In genomic region chr17:50381260-50381815, GRCh38 we compare ENCODE assay signal across 21 cellular contexts. TPM values are rescaled to one million over a fixed set of nuclear protein-coding genes. Genes with fewer than 3 reads are reported as not detected.
"Had no signal": no experiment of that assay in that cellular context is flagged by ENCODE, and none has a peak within 500 bp of the region (broad histone marks: within the 10 kb centered on the region; RNA-seq: fewer than 3 reads in every experiment).

No MANE protein-coding gene starts in this region.

- H3K27me3 ChIP-seq: ascending aorta, esophagus squamous epithelium, neutrophil, tibial nerve had no signal

- H3K4me3 ChIP-seq: ascending aorta, esophagus squamous epithelium, tibial nerve had no signal

- ATAC-seq: activated CD8-positive, alpha-beta T cell treated with anti-CD3 and anti-CD28 coated beads for 36 hours; natural killer cell treated with Interleukin-12 subunit alpha and Interleukin-12 subunit beta and Interleukin-15 and Interleukin-18, amount 100 ng/mL, for 72 hours; stimulated activated naive CD8-positive, alpha-beta T cell treated with anti-CD3 and anti-CD28 coated beads, Interleukin-15, Interleukin-2, amounts not matched to agents 100 U/mL and 50 U/mL, for 24 hours had no signal

- H3K4me1 ChIP-seq: ascending aorta, esophagus squamous epithelium had no signal

- H3K9me3 ChIP-seq: ascending aorta, esophagus squamous epithelium, neutrophil, tibial nerve had no signal

- H3K9ac ChIP-seq: parathyroid adenoma had no signal

- H3K27ac Mint-ChIP-seq: activated CD4-positive, alpha-beta T cell treated with anti-CD3 and anti-CD28 coated beads, Interleukin-2, amount 10 ng/mL, durations not matched to agents 24 days and 14 days; activated CD8-positive, alpha-beta T cell treated with anti-CD3 and anti-CD28 coated beads for 36 hours; activated T-helper 2 cell treated with anti-CD3 and anti-CD28 coated beads, Interferon-gamma antibody, Interleukin-2, Interleukin-4, amounts not matched to agents 10 μg/mL and 5 μg/mL and 100 μg/mL, durations not matched to agents 14 hours and 24 hours and 36 hours; natural killer cell treated with Interleukin-12 subunit alpha and Interleukin-12 subunit beta and Interleukin-15 and Interleukin-18, amount 100 ng/mL, for 72 hours had no signal

- FAIRE-seq: urothelium cell line had no signal

- H3K27me3 Mint-ChIP-seq: activated CD4-positive, alpha-beta T cell treated with anti-CD3 and anti-CD28 coated beads, Interleukin-2, amount 10 ng/mL, durations not matched to agents 24 days and 14 days; activated CD8-positive, alpha-beta T cell treated with anti-CD3 and anti-CD28 coated beads for 36 hours; natural killer cell treated with Interleukin-12 subunit alpha and Interleukin-12 subunit beta and Interleukin-15 and Interleukin-18, amount 100 ng/mL, for 72 hours had no signal

- H3K4me3 Mint-ChIP-seq: activated CD4-positive, alpha-beta T cell treated with anti-CD3 and anti-CD28 coated beads, Interleukin-2, amount 10 ng/mL, durations not matched to agents 24 days and 14 days; activated CD8-positive, alpha-beta T cell treated with anti-CD3 and anti-CD28 coated beads for 36 hours; natural killer cell treated with Interleukin-12 subunit alpha and Interleukin-12 subunit beta and Interleukin-15 and Interleukin-18, amount 100 ng/mL, for 72 hours had no signal

- H3K79me2 ChIP-seq: parathyroid adenoma had no signal

- H2AFZ ChIP-seq: parathyroid adenoma had no signal

- DNase-seq: activated CD4-positive, alpha-beta T cell treated with anti-CD3 and anti-CD28 coated beads, Interleukin-2, amount 10 ng/mL, durations not matched to agents 24 days and 14 days; activated CD8-positive, alpha-beta T cell treated with anti-CD3 and anti-CD28 coated beads for 36 hours; activated naive CD4-positive, alpha-beta T cell treated with Interleukin-2 at 50 U/mL for 16 hours; activated T-cell treated with anti-CD3 and anti-CD28 coated beads, Interleukin-2, amount 50 U/mL, for 1 hour; cortex of kidney; effector CD4-positive, alpha-beta T cell; esophagus squamous epithelium; stimulated activated CD4-positive, alpha-beta T cell treated with anti-CD3 and anti-CD28 coated beads, Interleukin-12 subunit alpha, Interleukin-12 subunit beta, amount 100 ng/mL, for 4 hours; stimulated activated CD4-positive, alpha-beta T cell treated with anti-CD3 and anti-CD28 coated beads, Interleukin-1b, Interleukin-23, amount 100 ng/mL, for 48 hours; stimulated activated naive CD8-positive, alpha-beta T cell treated with anti-CD3 and anti-CD28 coated beads, Interleukin-15, Interleukin-2, amounts not matched to agents 100 U/mL and 50 U/mL, for 24 hours; substantia nigra; T-helper 1 cell; T-helper 9 cell had no signal

- H3K9me3 Mint-ChIP-seq: activated CD4-positive, alpha-beta T cell treated with anti-CD3 and anti-CD28 coated beads, Interleukin-2, amount 10 ng/mL, durations not matched to agents 24 days and 14 days; activated CD8-positive, alpha-beta T cell treated with anti-CD3 and anti-CD28 coated beads for 36 hours; activated T-helper 2 cell treated with anti-CD3 and anti-CD28 coated beads, Interferon-gamma antibody, Interleukin-2, Interleukin-4, amounts not matched to agents 10 μg/mL and 5 μg/mL and 100 μg/mL, durations not matched to agents 14 hours and 24 hours and 36 hours; natural killer cell treated with Interleukin-12 subunit alpha and Interleukin-12 subunit beta and Interleukin-15 and Interleukin-18, amount 100 ng/mL, for 72 hours had no signal

- H3K27ac ChIP-seq: ascending aorta, esophagus squamous epithelium, neutrophil, tibial nerve had no signal

RNA-seq across cellular contexts. Expression of gene EME1, which starts 8.3 kb away (rescaled TPM):
- total RNA-seq: ascending aorta, mesenteric fat pad had no signal
